Comparison of ENCODE assay signal across 21 cellular contexts in the genomic region with DNA sequence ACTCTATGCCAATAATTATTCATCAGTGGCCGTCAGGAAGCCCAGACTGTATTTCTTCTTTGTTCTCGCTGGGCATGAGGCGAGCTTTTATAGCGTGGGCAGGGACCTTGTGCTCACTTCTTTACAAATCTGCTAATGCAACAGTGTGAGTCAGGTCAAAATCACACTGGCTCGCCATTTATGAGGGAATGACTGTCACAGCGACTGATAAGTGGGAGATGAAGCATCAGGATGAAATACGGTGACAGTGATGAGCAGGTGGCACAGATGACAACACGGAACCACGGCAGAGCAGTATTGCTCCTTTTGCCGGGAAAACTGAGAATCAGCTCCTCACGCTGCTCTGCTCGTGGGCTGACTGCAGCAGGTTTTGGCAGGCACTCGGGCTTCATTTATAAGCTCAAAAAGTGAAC. TPM values are rescaled to one million over a fixed set of nuclear protein-coding genes. Genes with fewer than 3 reads are reported as not detected.
DNase-seq lines count a peak whose midpoint lies in the region; ATAC-seq and TF ChIP-seq lines count a peak whose summit lies in the region.
"Had no signal": no experiment of that assay in that cellular context is flagged by ENCODE, and none has a peak within 500 bp of the region (broad histone marks: within the 10 kb centered on the region; RNA-seq: fewer than 3 reads in every experiment).

No MANE protein-coding gene starts in this region.

- in situ Hi-C loops in astrocyte of the spinal cord (cut with HindIII; ENCODE audit: low sequenced_read_pairs): no loop called here

- no peaks in the 10 kb centered on the region for H3K27me3 ChIP-seq in DND-41 (ENCODE audit: insufficient read depth, low read length, poor library complexity)

- TF ChIP-seq CTCF in DND-41 (IDR thresholded peaks at IDR 0.05; ENCODE audit: borderline replicate concordance, extremely low read depth, low read length, poor library complexity, severe bottlenecking): no peak
- TF ChIP-seq CTCF in astrocyte of the spinal cord (IDR thresholded peaks at IDR 0.05; ENCODE audit: low read depth, low read length): no peak

- H3K4me3 ChIP-seq in DND-41 (ENCODE audit: low read depth in 1 of 2, low read length in 2 of 2): no peak overlapping the region
- no peak overlapping the region for H3K4me3 ChIP-seq in astrocyte of the spinal cord (ENCODE audit: low read depth, low read length)
- H3K4me3 ChIP-seq: PC-9, skin epidermis, thoracic aorta had no signal

- H3K79me2 ChIP-seq in DND-41 (ENCODE audit: insufficient read depth, low read length): no peaks in the 10 kb centered on the region
- H3K79me2 ChIP-seq: parathyroid adenoma had no signal

- 0 out of 2 replicates have a peak, but pooled peaks cover 4% of the 10 kb centered on the region for H4K20me1 ChIP-seq in DND-41 (ENCODE audit: insufficient read depth, low read length)

- no peak for ATAC-seq in DND-41 (ENCODE audit: insufficient read depth, low read depth)
- ATAC-seq in GM18498 (IDR thresholded peaks at IDR 0.05; ENCODE audit: unreplicated experiment): no peak
- ATAC-seq in Right ventricle myocardium inferior: no peak
- no peak for ATAC-seq in HG02571 (IDR thresholded peaks at IDR 0.05; ENCODE audit: unreplicated experiment)

- H2AFZ ChIP-seq in DND-41 (ENCODE audit: low read depth, low read length): no peak overlapping the region
- H2AFZ ChIP-seq: parathyroid adenoma, PC-9 had no signal

- peak overlapping the region; percentile 23; the same call in 1 of the 2 replicates for H3K27ac ChIP-seq in DND-41 (ENCODE audit: low read length)
- H3K27ac ChIP-seq: parathyroid adenoma, PC-9, skin epidermis, thoracic aorta had no signal

- H3K9ac ChIP-seq in DND-41 (ENCODE audit: low read depth, low read length): no peak overlapping the region
- H3K9ac ChIP-seq: parathyroid adenoma, SK-N-SH had no signal

- H3K4me2 ChIP-seq in DND-41 (ENCODE audit: insufficient read depth, low read length): no peak overlapping the region
- H3K4me2 ChIP-seq: PC-9, SK-N-SH had no signal

- DNase-seq in DND-41 (no peak), NCI-H2227 (lab: John Stamatoyannopoulos, UW; ENCODE audit: unreplicated experiment) (peak; percentile 56), astrocyte of the spinal cord (ENCODE audit: low read depth, low spot score) (peak; percentile 39), occipital lobe (lab: John Stamatoyannopoulos, UW) (peak; percentile 8), NCI-H1436 (lab: John Stamatoyannopoulos, UW) (no peak), Right ventricle myocardium inferior (ENCODE audit: missing footprints) (no peak)
- DNase-seq: activated CD4-positive, alpha-beta T cell treated with anti-CD3 and anti-CD28 coated beads for 1 hour; activated naive CD4-positive, alpha-beta T cell treated with Interleukin-2 at 50 U/mL for 16 hours; HCEC 1CT; KBM-7; NCI-H1105 treated with DMSO at 0.1 percent for 48 hours; NCI-H82; PC-9; SK-N-SH; stimulated activated CD4-positive, alpha-beta T cell treated with anti-CD3 and anti-CD28 coated beads, Interleukin-4, amount 100 ng/mL, for 1 hour; T-helper 9 cell had no signal

- H3K36me3 ChIP-seq in DND-41 (ENCODE audit: insufficient read depth, low read length): peaks cover 58% of the 10 kb centered on the region

- no peaks in the 10 kb centered on the region for H3K9me3 ChIP-seq in DND-41 (ENCODE audit: insufficient read depth, low read length, severe bottlenecking)
- H3K9me3 ChIP-seq: SK-N-SH, thoracic aorta had no signal

- peaks cover 36% of the 10 kb centered on the region for H3K4me1 ChIP-seq in DND-41 (ENCODE audit: insufficient read depth, low read length)
- H3K4me1 ChIP-seq: parathyroid adenoma had no signal

- intact Hi-C loops in Right ventricle myocardium inferior (cut with DNase I): no loop called here

RNA-seq across cellular contexts. Expression of a gene that starts 20.5 kb away (rescaled TPM):
- total RNA-seq in occipital lobe: 2.0 TPM
- total RNA-seq in Right ventricle myocardium inferior: 6.0 TPM

RNA-seq across cellular contexts. Expression of a gene that starts 34.5 kb away (rescaled TPM):
- 2.7 TPM for total RNA-seq in occipital lobe
- 25.3 TPM for total RNA-seq in Right ventricle myocardium inferior

Comparison
In these comparisons a context has a peak if more than half of its experiments do, and no peak if none do; other contexts are left out.
1. DNase-seq: peak in NCI-H2227 (single experiment), astrocyte of the spinal cord (single experiment) and occipital lobe (single experiment); none in DND-41 (single experiment), NCI-H1436 (single experiment) and Right ventricle myocardium inferior (single experiment).